ENCODE assay signal across 8 cellular contexts in the genomic region with DNA sequence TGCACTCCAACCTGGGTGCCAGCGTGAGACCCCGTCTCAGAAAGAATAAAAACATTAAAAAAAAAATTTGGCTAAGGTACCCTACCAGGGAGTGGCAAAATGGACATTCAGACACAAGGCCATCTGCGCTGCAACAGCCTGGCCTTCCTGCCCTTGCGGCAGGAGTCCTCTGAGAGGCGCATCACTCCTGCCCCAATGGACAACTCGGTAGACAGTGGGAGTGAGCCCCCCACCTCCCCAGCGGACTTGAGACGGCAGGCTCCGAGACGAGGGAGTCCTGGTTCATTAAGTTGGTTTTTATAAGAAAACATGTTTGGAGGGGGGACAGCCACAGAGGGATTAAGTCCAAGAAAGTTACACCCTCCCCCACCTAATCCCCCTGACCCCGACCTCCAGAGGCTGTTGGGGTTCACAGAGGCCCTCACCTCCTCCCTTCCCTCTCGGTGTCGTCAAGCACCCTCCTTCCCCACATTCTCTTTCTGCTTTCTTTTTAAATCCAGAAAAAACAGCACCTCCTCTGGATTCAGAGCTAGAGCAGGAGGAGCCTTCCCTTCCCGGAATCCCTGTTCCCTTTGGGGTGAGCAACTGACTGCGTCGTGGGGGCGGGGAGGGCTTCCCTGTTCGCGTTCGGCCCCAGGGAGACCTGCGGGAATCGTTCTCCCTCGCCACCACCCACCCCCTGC. TPM values are rescaled to one million over a fixed set of nuclear protein-coding genes. Genes with fewer than 3 reads are reported as not detected.
DNase-seq lines count a peak whose midpoint lies in the region; ATAC-seq lines count a peak whose summit lies in the region.

No MANE protein-coding gene starts in this region.

- DNase-seq in 8988T (peak; percentile 32), HAP-1 (ENCODE audit: low spot score in 2 of 2) (no peak), globus pallidus (ENCODE audit: low spot score) (no peak)
- DNase-seq in activated naive CD8-positive, alpha-beta T cell treated with anti-CD3 and anti-CD28 coated beads for 36 hours: no peak
- peak; percentile 19 for DNase-seq in stimulated activated naive CD8-positive, alpha-beta T cell treated with anti-CD3 and anti-CD28 coated beads, Interleukin-15, Interleukin-2, amounts not matched to agents 100 U/mL and 50 U/mL, for 24 hours

- no peaks in the 10 kb centered on the region for H3K27me3 Mint-ChIP-seq in activated naive CD8-positive, alpha-beta T cell treated with anti-CD3 and anti-CD28 coated beads for 36 hours

- peak overlapping the region; percentile 85 for H3K4me3 Mint-ChIP-seq in activated naive CD8-positive, alpha-beta T cell treated with anti-CD3 and anti-CD28 coated beads for 36 hours

- no peaks in the 10 kb centered on the region for H3K36me3 ChIP-seq in HAP-1 (replicated peaks)

- peak overlapping the region; percentile 94 for H3K27ac Mint-ChIP-seq in activated naive CD8-positive, alpha-beta T cell treated with anti-CD3 and anti-CD28 coated beads for 36 hours

- H3K4me1 ChIP-seq in HAP-1: peaks cover 5% of the 10 kb centered on the region

- H3K4me3 ChIP-seq in HAP-1 (peak overlapping the region; percentile 100), iPS-18c (ENCODE audit: insufficient read depth, low read depth, low read length) (peak overlapping the region; percentile 89)

- H3K9me3 Mint-ChIP-seq in activated naive CD8-positive, alpha-beta T cell treated with anti-CD3 and anti-CD28 coated beads for 36 hours: no peaks in the 10 kb centered on the region

- in situ Hi-C loops in HAP-1 (cut with MboI; ENCODE audit: low sequenced_read_pairs): no loop called here

- no peaks in the 10 kb centered on the region for H3K9me3 ChIP-seq in HAP-1
- H3K9me3 ChIP-seq in iPS-18c (ENCODE audit: control insufficient read depth, insufficient read depth, low read length): peaks cover 2% of the 10 kb centered on the region

- H3K27me3 ChIP-seq in HAP-1 (ENCODE audit: low read depth): no peaks in the 10 kb centered on the region

- no peak for ATAC-seq in stimulated activated naive CD8-positive, alpha-beta T cell treated with anti-CD3 and anti-CD28 coated beads, Interleukin-15, Interleukin-2, amounts not matched to agents 100 U/mL and 50 U/mL, for 24 hours
- ATAC-seq in GM21529 (IDR thresholded peaks at IDR 0.05; ENCODE audit: unreplicated experiment) (no peak), HG03139 (IDR thresholded peaks at IDR 0.05; ENCODE audit: unreplicated experiment) (no peak)

- H3K4me1 Mint-ChIP-seq in activated naive CD8-positive, alpha-beta T cell treated with anti-CD3 and anti-CD28 coated beads for 36 hours: peaks cover 48% of the 10 kb centered on the region

- peaks cover 27% of the 10 kb centered on the region for H3K36me3 Mint-ChIP-seq in activated naive CD8-positive, alpha-beta T cell treated with anti-CD3 and anti-CD28 coated beads for 36 hours

RNA-seq across cellular contexts. Expression of a gene that starts 1.8 kb away (rescaled TPM):
- 10 to 100 TPM; 48.0 to 48.1 TPM for total RNA-seq in activated naive CD8-positive, alpha-beta T cell treated with anti-CD3 and anti-CD28 coated beads for 36 hours

RNA-seq across cellular contexts. Expression of a gene that starts 24.6 kb away (rescaled TPM):
- total RNA-seq in activated naive CD8-positive, alpha-beta T cell treated with anti-CD3 and anti-CD28 coated beads for 36 hours: 1 to 10 TPM; 3.5 to 4.0 TPM

Comparison
In these comparisons a context has a peak if more than half of its experiments do, and no peak if none do; other contexts are left out.
1. DNase-seq: peak in 8988T (single experiment) and stimulated activated naive CD8-positive, alpha-beta T cell treated with anti-CD3 and anti-CD28 coated beads, Interleukin-15, Interleukin-2, amounts not matched to agents 100 U/mL and 50 U/mL, for 24 hours (single experiment); none in HAP-1 (0 of 2), activated naive CD8-positive, alpha-beta T cell treated with anti-CD3 and anti-CD28 coated beads for 36 hours (single experiment) and globus pallidus (single experiment).